ENCODE assay signal across 19 cellular contexts in genomic region chr2:241532733-241533601, GRCh38.
"Had no signal": no experiment of that assay in that cellular context is flagged by ENCODE, and none has a peak within 500 bp of the region (broad histone marks: within the 10 kb centered on the region; RNA-seq: fewer than 3 reads in every experiment).

No MANE protein-coding gene starts in this region.

- H3K27me3 ChIP-seq: heart right ventricle had no signal

- H3K9me3 Mint-ChIP-seq: activated CD4-positive, alpha-beta memory T cell treated with anti-CD3 and anti-CD28 coated beads, Interleukin-2, amount 10 ng/mL, durations not matched to agents 7 days and 5 days; activated naive CD4-positive, alpha-beta T cell treated with anti-CD3 and anti-CD28 coated beads, Interleukin-2, amount 10 ng/mL, durations not matched to agents 7 days and 5 days; activated T-cell treated with anti-CD3 and anti-CD28 coated beads, Interleukin-2, amount 50 U/mL, for 72 hours; endodermal cell; nephron; stimulated activated naive CD8-positive, alpha-beta T cell treated with anti-CD3 and anti-CD28 coated beads, Interleukin-15, Interleukin-2, amounts not matched to agents 100 ng/mL and 50 ng/mL, for 24 hours; T-helper 1 cell treated with Interleukin-12 subunit alpha and Interleukin-12 subunit beta and Interleukin-4 antibody, amounts not matched to agents 30 μg/mL and 1 μg/mL, for 36 hours had no signal

- H3K27ac ChIP-seq: coronary artery, heart right ventricle, lower lobe of right lung, parathyroid adenoma, tibial artery had no signal

- H3K4me3 ChIP-seq: coronary artery, heart right ventricle, lower lobe of right lung, tibial artery had no signal

- ATAC-seq: activated T-cell treated with anti-CD3 and anti-CD28 coated beads, Interleukin-2, amount 50 U/mL, for 72 hours had no signal

- H3K4me1 ChIP-seq: heart right ventricle, lower lobe of right lung, parathyroid adenoma, tibial artery had no signal

- H2AFZ ChIP-seq: parathyroid adenoma had no signal

- H3K27ac Mint-ChIP-seq: activated CD4-positive, alpha-beta memory T cell treated with anti-CD3 and anti-CD28 coated beads, Interleukin-2, amount 10 ng/mL, durations not matched to agents 7 days and 5 days; activated naive CD4-positive, alpha-beta T cell treated with anti-CD3 and anti-CD28 coated beads, Interleukin-2, amount 10 ng/mL, durations not matched to agents 7 days and 5 days; activated T-cell treated with anti-CD3 and anti-CD28 coated beads, Interleukin-2, amount 50 U/mL, for 72 hours; endodermal cell; nephron; stimulated activated naive CD8-positive, alpha-beta T cell treated with anti-CD3 and anti-CD28 coated beads, Interleukin-15, Interleukin-2, amounts not matched to agents 100 ng/mL and 50 ng/mL, for 24 hours; T-helper 1 cell treated with Interleukin-12 subunit alpha and Interleukin-12 subunit beta and Interleukin-4 antibody, amounts not matched to agents 30 μg/mL and 1 μg/mL, for 36 hours had no signal

- H3K36me3 ChIP-seq: heart right ventricle, lower lobe of right lung, tibial artery had no signal

- H3K9me3 ChIP-seq: heart right ventricle, lower lobe of right lung, tibial artery had no signal

- H3K4me3 Mint-ChIP-seq: activated CD4-positive, alpha-beta memory T cell treated with anti-CD3 and anti-CD28 coated beads, Interleukin-2, amount 10 ng/mL, durations not matched to agents 7 days and 5 days; activated naive CD4-positive, alpha-beta T cell treated with anti-CD3 and anti-CD28 coated beads, Interleukin-2, amount 10 ng/mL, durations not matched to agents 7 days and 5 days; activated T-cell treated with anti-CD3 and anti-CD28 coated beads, Interleukin-2, amount 50 U/mL, for 72 hours; endodermal cell; nephron; stimulated activated naive CD8-positive, alpha-beta T cell treated with anti-CD3 and anti-CD28 coated beads, Interleukin-15, Interleukin-2, amounts not matched to agents 100 ng/mL and 50 ng/mL, for 24 hours; T-helper 1 cell treated with Interleukin-12 subunit alpha and Interleukin-12 subunit beta and Interleukin-4 antibody, amounts not matched to agents 30 μg/mL and 1 μg/mL, for 36 hours had no signal

- H3K9ac ChIP-seq: parathyroid adenoma had no signal

- DNase-seq: activated CD4-positive, alpha-beta memory T cell treated with anti-CD3 and anti-CD28 coated beads, Interleukin-2, amount 10 ng/mL, durations not matched to agents 7 days and 5 days; activated CD4-positive, alpha-beta T cell treated with anti-CD3 and anti-CD28 coated beads for 48 hours; activated CD4-positive, CD25-positive, alpha-beta regulatory T cell; activated effector memory CD4-positive, alpha-beta T cell treated with Interleukin-2 at 50 U/mL for 16 hours; activated naive CD4-positive, alpha-beta T cell treated with anti-CD3 and anti-CD28 coated beads, Interleukin-2, amount 10 ng/mL, durations not matched to agents 7 days and 5 days; activated T-cell treated with anti-CD3 and anti-CD28 coated beads, Interleukin-2, amount 50 U/mL, for 72 hours; amygdala; cerebellar nuclear complex; endodermal cell; heart right ventricle; lower lobe of right lung; right cardiac atrium; stimulated activated CD4-positive, alpha-beta T cell treated with anti-CD3 and anti-CD28 coated beads, Interleukin-1b, Interleukin-23, amount 100 ng/mL, for 48 hours had no signal

- H3K4me1 Mint-ChIP-seq: activated CD4-positive, alpha-beta memory T cell treated with anti-CD3 and anti-CD28 coated beads, Interleukin-2, amount 10 ng/mL, durations not matched to agents 7 days and 5 days; activated naive CD4-positive, alpha-beta T cell treated with anti-CD3 and anti-CD28 coated beads, Interleukin-2, amount 10 ng/mL, durations not matched to agents 7 days and 5 days; endodermal cell; nephron had no signal

- H3K36me3 Mint-ChIP-seq: activated naive CD4-positive, alpha-beta T cell treated with anti-CD3 and anti-CD28 coated beads, Interleukin-2, amount 10 ng/mL, durations not matched to agents 7 days and 5 days had no signal
